In the genomic region with DNA sequence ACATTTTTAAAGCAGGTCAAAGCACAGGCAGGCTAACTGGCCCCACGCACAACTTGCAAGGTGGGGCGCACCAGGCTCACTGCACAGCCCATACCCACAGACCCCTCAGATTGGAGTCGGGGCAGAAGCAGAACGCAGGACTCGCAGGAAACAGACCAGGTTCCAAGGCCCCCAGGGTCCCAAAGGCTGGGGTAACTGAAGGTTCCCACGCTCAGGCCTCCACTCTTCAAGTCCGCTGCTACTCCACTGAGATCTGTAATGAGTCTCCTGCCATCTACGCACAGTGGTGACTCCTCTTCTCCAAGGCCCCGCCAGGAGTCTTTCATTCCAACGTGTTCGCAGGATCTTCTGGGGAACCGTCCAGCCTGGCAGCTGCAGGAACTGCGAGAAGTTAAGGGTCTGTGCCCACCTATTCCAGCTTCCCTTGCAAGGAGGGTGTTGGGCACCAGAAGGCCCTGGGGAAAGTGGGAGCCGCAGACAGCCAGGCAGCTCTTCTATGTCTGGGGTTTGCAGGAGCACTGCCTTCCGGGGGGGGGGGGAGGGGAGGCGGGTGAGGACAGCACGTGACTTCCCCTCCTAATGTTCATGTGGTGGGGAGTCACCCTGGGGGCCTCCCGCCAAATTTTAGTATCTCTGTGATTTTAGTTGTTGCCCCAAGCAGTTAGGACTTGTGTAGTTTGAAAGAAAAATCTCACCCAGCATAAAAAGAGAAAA, we compare ENCODE assay signal across 11 cellular contexts. TPM values are rescaled to one million over a fixed set of nuclear protein-coding genes. Genes with fewer than 3 reads are reported as not detected.
DNase-seq lines count a peak whose midpoint lies in the region; ATAC-seq and TF ChIP-seq lines count a peak whose summit lies in the region.
"Had no signal": no experiment of that assay in that cellular context is flagged by ENCODE, and none has a peak within 500 bp of the region (broad histone marks: within the 10 kb centered on the region; RNA-seq: fewer than 3 reads in every experiment).

No MANE protein-coding gene starts in this region.

- H3K9me3 Mint-ChIP-seq in osteocyte (ENCODE audit: unreplicated experiment) (peaks cover 2% of the 10 kb centered on the region), CD14-positive monocyte (peaks cover 0 to 5% (median 3%) of the 10 kb centered on the region in 7 donors)

- H3K27me3 Mint-ChIP-seq in osteocyte (ENCODE audit: unreplicated experiment) (peaks cover 7% of the 10 kb centered on the region), CD14-positive monocyte (ENCODE audit: low read depth in 3 of 3) (peaks cover 4 to 24% (median 6%) of the 10 kb centered on the region in 3 donors)

- H3K27ac ChIP-seq in HEK293 (ENCODE audit: extremely low read depth, low read depth, low read length), result no peak overlapping the region
- peak overlapping the region; percentile 96 for H3K27ac ChIP-seq in SK-N-MC

- no peaks in the 10 kb centered on the region for H3K4me1 ChIP-seq in HEK293 (ENCODE audit: control insufficient read depth, insufficient read depth, low read length)

- H3K4me1 Mint-ChIP-seq in osteocyte (ENCODE audit: unreplicated experiment) (peaks cover 28% of the 10 kb centered on the region), CD14-positive monocyte (peaks cover 32% of the 10 kb centered on the region)

- peaks cover 0 to 14% of the 10 kb centered on the region in 2 experiments; a peak in 1 of 3 replicates for H3K36me3 ChIP-seq in HEK293 (ENCODE audit: control insufficient read depth in 2 of 2, insufficient read depth in 1 of 2, low read length in 2 of 2)
- H3K36me3 ChIP-seq in SK-N-MC (ENCODE audit: insufficient read depth, low read length), result no peaks in the 10 kb centered on the region
- H3K36me3 ChIP-seq: stomach had no signal

- intact Hi-C loops in CD14-positive monocyte (cut with micrococcal nuclease), result loop anchor here (2.0 to 10.0 kb wide), 5 partner anchors 75 to 795 kb away; partner anchors contain the start of genes PSMA7 (in 2 of the 2), SS18L1 (in 2 of the 2), MTG2 (in 1 of the 2) and OSBPL2 (in 1 of the 2)

- H3K9ac ChIP-seq in SK-N-MC (ENCODE audit: insufficient read length), result peak overlapping the region; percentile 86

- H3K27ac Mint-ChIP-seq in osteocyte (ENCODE audit: unreplicated experiment), result no peak overlapping the region
- peak overlapping the region in 2 of 7 donors; percentile 65 to 71 for H3K27ac Mint-ChIP-seq in CD14-positive monocyte

- CTCF ChIA-PET in HEK293 (lab: Yijun Ruan, JAX), result interaction anchor here (1.0 kb wide), 1 partner anchor 12 kb away, joined by 4 read pairs; no protein-coding TSS in a partner anchor

- POLR2A ChIA-PET in HEK293 (lab: Yijun Ruan, JAX), result interaction anchor here (0.7 to 2.3 kb wide), 6 partner anchors 51 to 67 kb away, joined by 3 to 22 read pairs (median 6); partner anchors contain the start of gene LSM14B

- H3K4me3 Mint-ChIP-seq in osteocyte (ENCODE audit: unreplicated experiment) (peak overlapping the region; percentile 83), CD14-positive monocyte (peak overlapping the region in 1 of 2 donors; percentile 96)

- H3K36me3 Mint-ChIP-seq in osteocyte (ENCODE audit: unreplicated experiment) (no peaks in the 10 kb centered on the region), CD14-positive monocyte (peaks cover 0 to 7% of the 10 kb centered on the region in 2 donors)

- H3K9me3 ChIP-seq in HEK293 (ENCODE audit: control insufficient read depth, insufficient read depth, low read depth, low read length) (no peaks in the 10 kb centered on the region), SK-N-MC (ENCODE audit: low read depth, low read length) (no peaks in the 10 kb centered on the region)

- no peak for ATAC-seq in HG03457 (IDR thresholded peaks at IDR 0.05; ENCODE audit: unreplicated experiment)

- TF ChIP-seq CTCF in HEK293 (tag by site-specific recombination; IDR thresholded peaks at IDR 0.05), result no peak
- no peak for TF ChIP-seq CTCF in osteocyte (IDR thresholded peaks at IDR 0.05)
- TF ChIP-seq CTCF in CD14-positive monocyte (IDR thresholded peaks at IDR 0.05), result no peak

- H3K4me3 ChIP-seq in HEK293 (ENCODE audit: low read depth, low read length) (no peak overlapping the region), SK-N-MC (peak overlapping the region; percentile 90)

- DNase-seq in SK-N-MC (ENCODE audit: low read depth, low spot score) (no peak), ecto neural progenitor cell (ENCODE audit: low spot score) (peak; percentile 46), osteocyte (ENCODE audit: extremely low spot score, unreplicated experiment) (no peak), CD14-positive monocyte (ENCODE audit: low spot score) (no peak), A172 (ENCODE audit: low spot score) (no peak)
- DNase-seq: activated CD4-positive, alpha-beta T cell treated with anti-CD3 and anti-CD28 coated beads, Interleukin-2, amount 50 U/mL, for 4 hours; HFFc6; NCI-H1436; stomach had no signal

TF ChIP-seq in HEK293, 187 proteins besides CTCF, POLR2A, EP300 and RAD21:
- TF ChIP-seq WT1 (tag by site-specific recombination; IDR thresholded peaks at IDR 0.05), result peak; percentile 27; the same call in 1 of the 2 replicates
- TF ChIP-seq ZNF560 (tag by site-specific recombination; IDR thresholded peaks at IDR 0.05; ENCODE audit: borderline replicate concordance), result no peak
- no peak for TF ChIP-seq ZNF114 (tag by site-specific recombination; IDR thresholded peaks at IDR 0.05)
- TF ChIP-seq, protein P1, sequence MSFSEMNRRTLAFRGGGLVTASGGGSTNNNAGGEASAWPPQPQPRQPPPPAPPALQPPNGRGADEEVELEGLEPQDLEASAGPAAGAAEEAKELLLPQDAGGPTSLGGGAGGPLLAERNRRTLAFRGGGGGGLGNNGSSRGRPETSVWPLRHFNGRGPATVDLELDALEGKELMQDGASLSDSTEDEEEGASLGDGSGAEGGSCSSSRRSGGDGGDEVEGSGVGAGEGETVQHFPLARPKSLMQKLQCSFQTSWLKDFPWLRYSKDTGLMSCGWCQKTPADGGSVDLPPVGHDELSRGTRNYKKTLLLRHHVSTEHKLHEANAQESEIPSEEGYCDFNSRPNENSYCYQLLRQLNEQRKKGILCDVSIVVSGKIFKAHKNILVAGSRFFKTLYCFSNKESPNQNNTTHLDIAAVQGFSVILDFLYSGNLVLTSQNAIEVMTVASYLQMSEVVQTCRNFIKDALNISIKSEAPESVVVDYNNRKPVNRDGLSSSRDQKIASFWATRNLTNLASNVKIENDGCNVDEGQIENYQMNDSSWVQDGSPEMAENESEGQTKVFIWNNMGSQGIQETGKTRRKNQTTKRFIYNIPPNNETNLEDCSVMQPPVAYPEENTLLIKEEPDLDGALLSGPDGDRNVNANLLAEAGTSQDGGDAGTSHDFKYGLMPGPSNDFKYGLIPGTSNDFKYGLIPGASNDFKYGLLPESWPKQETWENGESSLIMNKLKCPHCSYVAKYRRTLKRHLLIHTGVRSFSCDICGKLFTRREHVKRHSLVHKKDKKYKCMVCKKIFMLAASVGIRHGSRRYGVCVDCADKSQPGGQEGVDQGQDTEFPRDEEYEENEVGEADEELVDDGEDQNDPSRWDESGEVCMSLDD (tag by site-specific recombination; IDR thresholded peaks at IDR 0.05), result 0 out of 2 replicates have a peak, but pooled peaks have one; percentile 9

RNA-seq across cellular contexts. Expression of gene TAF4, which starts 2.0 kb away (rescaled TPM):
- 17.3 and 22.8 TPM in 2 replicates for total RNA-seq in osteocyte
- polyA plus RNA-seq in CD14-positive monocyte, result under 1 TPM; 0.48 to 0.99 TPM
- total RNA-seq in A172 (2014; rRNA removed; shearing (Covaris generic)), result 5.1 TPM in 2 replicates

RNA-seq across cellular contexts. Expression of gene LSM14B, which starts 54.6 kb away (rescaled TPM):
- 67.8 and 68.7 TPM in 2 replicates for total RNA-seq in osteocyte
- 1 to 10 TPM; 1.0 to 1.4 TPM for polyA plus RNA-seq in CD14-positive monocyte
- total RNA-seq in A172 (2014; rRNA removed; shearing (Covaris generic)), result 45.6 and 55.0 TPM in 2 replicates
